In the genomic region with DNA sequence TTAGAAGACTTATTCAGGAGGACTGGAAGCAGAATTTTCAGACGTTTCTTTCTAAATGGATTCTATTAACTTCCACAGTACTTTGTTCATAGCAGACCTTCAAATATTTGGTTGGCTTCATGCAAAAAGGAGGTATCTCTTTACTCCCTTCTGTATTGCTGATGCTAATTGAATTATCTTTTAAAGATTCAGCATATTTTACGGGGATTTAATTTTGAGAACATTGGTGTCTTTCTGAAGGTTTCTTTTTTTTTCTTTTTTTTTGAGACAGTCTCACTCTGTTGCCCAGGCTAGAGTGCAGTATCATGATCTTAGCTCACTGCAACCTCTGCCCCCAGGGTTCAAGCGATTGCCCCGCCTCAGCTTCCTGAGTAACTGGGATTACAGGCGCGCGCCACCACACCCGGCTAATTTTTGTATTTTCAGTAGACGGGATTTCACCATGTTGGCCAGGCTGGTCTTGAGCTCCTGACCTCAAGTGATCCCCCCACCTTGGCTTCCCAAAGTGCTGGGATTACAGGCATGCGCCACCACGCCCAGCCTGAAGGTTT, we compare ENCODE assay signal across 19 cellular contexts. TPM values are rescaled to one million over a fixed set of nuclear protein-coding genes. Genes with fewer than 3 reads are reported as not detected.
DNase-seq lines count a peak whose midpoint lies in the region; ATAC-seq and TF ChIP-seq lines count a peak whose summit lies in the region.
"Had no signal": no experiment of that assay in that cellular context is flagged by ENCODE, and none has a peak within 500 bp of the region (broad histone marks: within the 10 kb centered on the region; RNA-seq: fewer than 3 reads in every experiment).

No MANE protein-coding gene starts in this region.

- H3K4me3 Mint-ChIP-seq in HFFc6, result no peak overlapping the region
- H3K4me3 Mint-ChIP-seq: activated CD8-positive, alpha-beta T cell treated with anti-CD3 and anti-CD28 coated beads for 36 hours; activated T-cell treated with anti-CD3 and anti-CD28 coated beads, Interleukin-2, amount 50 U/mL, for 24 hours; endodermal cell; GM23338 had no signal

- 84% methylated on average over 11 of the region's 11 CpGs for WGBS in esophagus muscularis mucosa
- 90 to 92% methylated on average over 11 of the region's 11 CpGs for WGBS in lower leg skin, 2 donors

- no peaks in the 10 kb centered on the region for H3K27me3 ChIP-seq in BLaER1 treated with 17β-estradiol and CSF1 and Interleukin-3, amounts not matched to agents 10 nM and 100 nM
- no peaks in the 10 kb centered on the region for H3K27me3 ChIP-seq in MM.1S (replicated peaks; ENCODE audit: insufficient read depth, low read length)
- no peaks in the 10 kb centered on the region for H3K27me3 ChIP-seq in esophagus muscularis mucosa
- no peaks in the 10 kb centered on the region for H3K27me3 ChIP-seq in gastrocnemius medialis
- H3K27me3 ChIP-seq: hepatocyte, spleen had no signal

- no peak for TF ChIP-seq POLR2A in esophagus muscularis mucosa (IDR thresholded peaks at IDR 0.05; ENCODE audit: low read depth)
- TF ChIP-seq POLR2A in gastrocnemius medialis (IDR thresholded peaks at IDR 0.05), result no peak
- TF ChIP-seq POLR2A in lower leg skin (IDR thresholded peaks at IDR 0.05), result no peak

- no peak for TF ChIP-seq EP300 in esophagus muscularis mucosa (IDR thresholded peaks at IDR 0.05)

- peaks cover 62% of the 10 kb centered on the region for H3K36me3 Mint-ChIP-seq in HFFc6 (ENCODE audit: low read depth)

- no peak for DNase-seq in MM.1S
- no peak for DNase-seq in esophagus muscularis mucosa (ENCODE audit: extremely low spot score)
- DNase-seq in gastrocnemius medialis, result no peak
- no peak for DNase-seq in lower leg skin (ENCODE audit: low spot score in 2 of 2)
- no peak for DNase-seq in HFFc6
- DNase-seq: activated CD4-positive, CD25-positive, alpha-beta regulatory T cell; activated CD8-positive, alpha-beta T cell treated with anti-CD3 and anti-CD28 coated beads for 36 hours; activated T-cell treated with anti-CD3 and anti-CD28 coated beads, Interleukin-2, amount 50 U/mL, for 24 hours; COR-L47; endodermal cell; islet precursor cell; NCI-H1105 treated with DMSO at 0.1 percent for 48 hours; spleen; stimulated activated CD4-positive, alpha-beta T cell treated with anti-CD3 and anti-CD28 coated beads, Interleukin-4, amount 100 ng/mL, for 4 hours had no signal

- peaks cover 30 to 59% (median 44%) of the 10 kb centered on the region in 11 experiments for H3K36me3 ChIP-seq in BLaER1 treated with 17β-estradiol and CSF1 and Interleukin-3, amounts not matched to agents 10 nM and 100 nM
- no peaks in the 10 kb centered on the region for H3K36me3 ChIP-seq in MM.1S (replicated peaks; ENCODE audit: insufficient read depth, low read length)
- no peaks in the 10 kb centered on the region for H3K36me3 ChIP-seq in esophagus muscularis mucosa
- no peaks in the 10 kb centered on the region for H3K36me3 ChIP-seq in gastrocnemius medialis

- H3K4me2 ChIP-seq in BLaER1 treated with 17β-estradiol and CSF1 and Interleukin-3, amounts not matched to agents 10 nM and 100 nM, result peak overlapping the region in 8 of 11 experiments; percentile 18 to 69 (median 55); a peak in 14 of 22 replicates
- peak overlapping the region; percentile 58 for H3K4me2 ChIP-seq in MM.1S (ENCODE audit: low read depth, low read length)
- H3K4me2 ChIP-seq: GM23338, hepatocyte had no signal

- TF ChIP-seq CTCF in MM.1S (IDR thresholded peaks at IDR 0.05; ENCODE audit: low read length) (no peak), esophagus muscularis mucosa (IDR thresholded peaks at IDR 0.05) (no peak), gastrocnemius medialis (IDR thresholded peaks at IDR 0.05 in 4 of 5, conservative IDR thresholded peaks at IDR 0.05 in 1 of 5) (no peak), lower leg skin (IDR thresholded peaks at IDR 0.05) (no peak), HFFc6 (IDR thresholded peaks at IDR 0.05) (no peak)

- no peak overlapping the region for H3K9ac ChIP-seq in BLaER1 treated with 17β-estradiol and CSF1 and Interleukin-3, amounts not matched to agents 10 nM and 100 nM
- H3K9ac ChIP-seq in MM.1S (ENCODE audit: low read length), result peak overlapping the region; percentile 25; the same call in 1 of the 2 replicates

- peaks cover 37% of the 10 kb centered on the region for H3F3A ChIP-seq in MM.1S (ENCODE audit: insufficient read depth, low read length)

- no peaks in the 10 kb centered on the region; the same call in 1 of the 2 replicates for H3K27me3 Mint-ChIP-seq in HFFc6 (ENCODE audit: insufficient read depth)
- H3K27me3 Mint-ChIP-seq: activated CD8-positive, alpha-beta T cell treated with anti-CD3 and anti-CD28 coated beads for 36 hours; activated T-cell treated with anti-CD3 and anti-CD28 coated beads, Interleukin-2, amount 50 U/mL, for 24 hours had no signal

- H3K4me3 ChIP-seq in BLaER1 treated with 17β-estradiol and CSF1 and Interleukin-3, amounts not matched to agents 10 nM and 100 nM, result no peak overlapping the region
- H3K4me3 ChIP-seq in MM.1S (ENCODE audit: low read length) (peak overlapping the region; percentile 5; the same call in 1 of the 2 replicates), esophagus muscularis mucosa (no peak overlapping the region), gastrocnemius medialis (no peak overlapping the region), lower leg skin (ENCODE audit: low read depth, poor library complexity, severe bottlenecking) (no peak overlapping the region)
- H3K4me3 ChIP-seq: GM23338, hepatocyte, spleen had no signal

- peaks cover 37 to 52% (median 46%) of the 10 kb centered on the region in 10 experiments for H3K4me1 ChIP-seq in BLaER1 treated with 17β-estradiol and CSF1 and Interleukin-3, amounts not matched to agents 10 nM and 100 nM
- peaks cover 42% of the 10 kb centered on the region for H3K4me1 ChIP-seq in MM.1S (ENCODE audit: low read length)
- peaks cover 84 to 95% (median 91%) of the 10 kb centered on the region in 4 donors for H3K4me1 ChIP-seq in esophagus muscularis mucosa
- peaks cover 63 to 88% of the 10 kb centered on the region in 2 donors for H3K4me1 ChIP-seq in gastrocnemius medialis

- ATAC-seq in gastrocnemius medialis (no peak), GM18498 (IDR thresholded peaks at IDR 0.05; ENCODE audit: unreplicated experiment) (no peak)
- ATAC-seq: activated CD8-positive, alpha-beta T cell treated with anti-CD3 and anti-CD28 coated beads for 36 hours; GM23338 had no signal

- H3K9me2 ChIP-seq in MM.1S (replicated peaks; ENCODE audit: insufficient read depth, low read length), result no peaks in the 10 kb centered on the region

- peaks cover 0 to 34% (median 5%) of the 10 kb centered on the region in 11 experiments; a peak in 6 of 22 replicates for H4K20me1 ChIP-seq in BLaER1 treated with 17β-estradiol and CSF1 and Interleukin-3, amounts not matched to agents 10 nM and 100 nM
- H4K20me1 ChIP-seq in MM.1S (ENCODE audit: insufficient read depth, low read length), result no peaks in the 10 kb centered on the region

- peaks cover 87% of the 10 kb centered on the region for H3K79me2 ChIP-seq in MM.1S (ENCODE audit: low read length)

- peaks cover 86% of the 10 kb centered on the region for H3K4me1 Mint-ChIP-seq in HFFc6 (ENCODE audit: low read depth)
- H3K4me1 Mint-ChIP-seq: GM23338 had no signal

- no peak overlapping the region for H3K27ac ChIP-seq in BLaER1 treated with 17β-estradiol and CSF1 and Interleukin-3, amounts not matched to agents 10 nM and 100 nM
- H3K27ac ChIP-seq in MM.1S (ENCODE audit: low read length) (peak overlapping the region; percentile 73; the same call in 1 of the 2 replicates), esophagus muscularis mucosa (replicated peaks in 1 of 4) (peak overlapping the region; percentile 70 to 84 (median 79)), gastrocnemius medialis (peak overlapping the region; percentile 43 to 91 (median 78))
- H3K27ac ChIP-seq: hepatocyte had no signal

- in situ Hi-C loops in gastrocnemius medialis (cut with MboI; ENCODE audit: low sequenced_read_pairs in 4 of 4), result no loop called here

- H3K27ac Mint-ChIP-seq in HFFc6, result no peak overlapping the region
- H3K27ac Mint-ChIP-seq: endodermal cell, GM23338 had no signal

- H3K9me3 Mint-ChIP-seq in HFFc6, result no peaks in the 10 kb centered on the region
- H3K9me3 Mint-ChIP-seq: activated naive CD4-positive, alpha-beta T cell treated with anti-CD3 and anti-CD28 coated beads, Interleukin-2, amount 50 U/mL, for 72 hours; activated T-cell treated with anti-CD3 and anti-CD28 coated beads, Interleukin-2, amount 50 U/mL, for 24 hours; endodermal cell; GM23338 had no signal

- H2AFZ ChIP-seq in MM.1S (ENCODE audit: low read length), result no peak overlapping the region
- H2AFZ ChIP-seq: GM23338, hepatocyte had no signal

- H3K9me3 ChIP-seq in BLaER1 treated with 17β-estradiol and CSF1 and Interleukin-3, amounts not matched to agents 10 nM and 100 nM (replicated peaks in 1 of 11), result peaks cover 0 to 17% (median 9%) of the 10 kb centered on the region in 11 experiments; a peak in 13 of 22 replicates
- H3K9me3 ChIP-seq in MM.1S (replicated peaks; ENCODE audit: insufficient read depth, low read length), result no peaks in the 10 kb centered on the region
- H3K9me3 ChIP-seq in esophagus muscularis mucosa, result no peaks in the 10 kb centered on the region
- H3K9me3 ChIP-seq in gastrocnemius medialis, result no peaks in the 10 kb centered on the region
- H3K9me3 ChIP-seq: spleen had no signal

- intact Hi-C loops in esophagus muscularis mucosa (cut with DNase I), result no loop called here
- intact Hi-C loops in gastrocnemius medialis (cut with DNase I; ENCODE audit: low total_unique reads), result no loop called here
- intact Hi-C loops in lower leg skin (cut with DNase I; ENCODE audit: low total_unique reads), result no loop called here

RNA-seq across cellular contexts. Expression of gene CNST, which starts 14.3 kb away (rescaled TPM):
- total RNA-seq in esophagus muscularis mucosa (10 to 100 TPM; 55.4 to 74.7 (median 61.9) TPM), gastrocnemius medialis (100 to 1,000 TPM in 1 of 4 donors, 10 to 100 TPM in 3; 62.7 to 105 (median 81.5) TPM), lower leg skin (10 to 100 TPM; 21.2 to 31.2 (median 28.4) TPM)
- total RNA-seq in HFFc6 (2021; fragmentation: NEBNext Ultra II Directional; extraction: Animal tissue kit (Norgen Biotek cat#: 25700)), result 10 to 100 TPM; 56.4 to 67.9 (median 59.6) TPM

RNA-seq across cellular contexts. Expression of gene TFB2M, which starts 14.5 kb away (rescaled TPM):
- total RNA-seq in esophagus muscularis mucosa (10 to 100 TPM in 2 of 4 donors, 1 to 10 TPM in 2; 9.1 to 12.9 (median 11.4) TPM), gastrocnemius medialis (10 to 100 TPM; 18.9 to 33.1 (median 21.2) TPM), lower leg skin (10 to 100 TPM in 2 of 4 donors, 1 to 10 TPM in 2; 6.8 to 10.9 (median 9.3) TPM)
- total RNA-seq in HFFc6 (2021; fragmentation: NEBNext Ultra II Directional; extraction: Animal tissue kit (Norgen Biotek cat#: 25700)), result 10 to 100 TPM; 21.2 to 25.0 (median 23.0) TPM

Comparison
In these comparisons a context has a peak if more than half of its experiments do, and no peak if none do; other contexts are left out.
1. H3K27ac ChIP-seq: peak in MM.1S (single experiment), esophagus muscularis mucosa (4 of 4) and gastrocnemius medialis (4 of 4); none in BLaER1 treated with 17β-estradiol and CSF1 and Interleukin-3, amounts not matched to agents 10 nM and 100 nM (0 of 11).